1 cellular context compared by ENCODE assay signal in the genomic region with DNA sequence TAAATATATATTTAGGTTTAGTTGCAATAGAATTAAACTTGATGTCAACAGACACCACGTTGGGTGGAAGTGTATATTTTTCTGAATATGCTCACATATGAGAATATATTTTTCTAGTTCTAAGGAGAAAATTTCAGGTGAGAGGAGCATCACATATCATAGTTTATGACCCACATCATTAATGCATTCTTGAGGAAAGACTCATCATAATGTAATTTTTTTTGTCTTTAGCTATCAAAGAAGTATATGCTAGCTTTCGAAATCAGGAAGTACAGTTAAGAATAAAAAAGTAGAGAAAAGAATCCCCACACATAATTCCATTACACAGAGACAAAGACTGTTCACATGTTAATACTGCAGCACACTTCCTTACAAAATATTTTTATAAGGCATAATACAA.
TF ChIP-seq lines count a peak whose summit lies in the region.

No MANE protein-coding gene starts in this region.

TF ChIP-seq in HCT116, 20 proteins besides CTCF, POLR2A, EP300 and RAD21 (continued from another document):
- TF ChIP-seq, protein P1, sequence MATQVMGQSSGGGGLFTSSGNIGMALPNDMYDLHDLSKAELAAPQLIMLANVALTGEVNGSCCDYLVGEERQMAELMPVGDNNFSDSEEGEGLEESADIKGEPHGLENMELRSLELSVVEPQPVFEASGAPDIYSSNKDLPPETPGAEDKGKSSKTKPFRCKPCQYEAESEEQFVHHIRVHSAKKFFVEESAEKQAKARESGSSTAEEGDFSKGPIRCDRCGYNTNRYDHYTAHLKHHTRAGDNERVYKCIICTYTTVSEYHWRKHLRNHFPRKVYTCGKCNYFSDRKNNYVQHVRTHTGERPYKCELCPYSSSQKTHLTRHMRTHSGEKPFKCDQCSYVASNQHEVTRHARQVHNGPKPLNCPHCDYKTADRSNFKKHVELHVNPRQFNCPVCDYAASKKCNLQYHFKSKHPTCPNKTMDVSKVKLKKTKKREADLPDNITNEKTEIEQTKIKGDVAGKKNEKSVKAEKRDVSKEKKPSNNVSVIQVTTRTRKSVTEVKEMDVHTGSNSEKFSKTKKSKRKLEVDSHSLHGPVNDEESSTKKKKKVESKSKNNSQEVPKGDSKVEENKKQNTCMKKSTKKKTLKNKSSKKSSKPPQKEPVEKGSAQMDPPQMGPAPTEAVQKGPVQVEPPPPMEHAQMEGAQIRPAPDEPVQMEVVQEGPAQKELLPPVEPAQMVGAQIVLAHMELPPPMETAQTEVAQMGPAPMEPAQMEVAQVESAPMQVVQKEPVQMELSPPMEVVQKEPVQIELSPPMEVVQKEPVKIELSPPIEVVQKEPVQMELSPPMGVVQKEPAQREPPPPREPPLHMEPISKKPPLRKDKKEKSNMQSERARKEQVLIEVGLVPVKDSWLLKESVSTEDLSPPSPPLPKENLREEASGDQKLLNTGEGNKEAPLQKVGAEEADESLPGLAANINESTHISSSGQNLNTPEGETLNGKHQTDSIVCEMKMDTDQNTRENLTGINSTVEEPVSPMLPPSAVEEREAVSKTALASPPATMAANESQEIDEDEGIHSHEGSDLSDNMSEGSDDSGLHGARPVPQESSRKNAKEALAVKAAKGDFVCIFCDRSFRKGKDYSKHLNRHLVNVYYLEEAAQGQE (IDR thresholded peaks at IDR 0.05; ENCODE audit: low read depth), result no peak
- TF ChIP-seq EZH2phosphoT487 (IDR thresholded peaks at IDR 0.05; ENCODE audit: borderline replicate concordance), result no peak
- TF ChIP-seq POLR2AphosphoS5 (IDR thresholded peaks at IDR 0.05; ENCODE audit: low read depth, low read length), result no peak
- TF ChIP-seq ZNF274 (IDR thresholded peaks at IDR 0.05; ENCODE audit: low read depth, low read length), result no peak
- no peak for TF ChIP-seq ELF1 (IDR thresholded peaks at IDR 0.05; ENCODE audit: borderline replicate concordance, low read depth)
